23 cellular contexts compared by ENCODE assay signal in genomic region chr5:129111351-129111750, GRCh38.
"Had no signal": no experiment of that assay in that cellular context is flagged by ENCODE, and none has a peak within 500 bp of the region (broad histone marks: within the 10 kb centered on the region; RNA-seq: fewer than 3 reads in every experiment).

No MANE protein-coding gene starts in this region.

- H3K9me3 ChIP-seq: gastrocnemius medialis, ovary, right lobe of liver, thyroid gland, vagina had no signal

- H3K4me3 ChIP-seq: coronary artery, gastrocnemius medialis, neural progenitor cell, ovary, right lobe of liver, thyroid gland, vagina had no signal

- H3K27ac Mint-ChIP-seq: nephron, neural progenitor cell had no signal

- ATAC-seq: esophagus mucosa; gastrocnemius medialis; naive thymus-derived CD4-positive, alpha-beta T cell; stimulated activated naive CD8-positive, alpha-beta T cell treated with anti-CD3 and anti-CD28 coated beads, Interleukin-15, amount 100 ng/mL, for 72 hours had no signal

- H3K27me3 Mint-ChIP-seq: naive thymus-derived CD4-positive, alpha-beta T cell; stimulated activated naive CD8-positive, alpha-beta T cell treated with anti-CD3 and anti-CD28 coated beads, Interleukin-15, amount 100 ng/mL, for 72 hours had no signal

- H3K4me3 Mint-ChIP-seq: naive thymus-derived CD4-positive, alpha-beta T cell; nephron; neural progenitor cell; stimulated activated naive CD8-positive, alpha-beta T cell treated with anti-CD3 and anti-CD28 coated beads, Interleukin-15, amount 100 ng/mL, for 72 hours had no signal

- H3K4me1 Mint-ChIP-seq: nephron; neural progenitor cell; stimulated activated naive CD8-positive, alpha-beta T cell treated with anti-CD3 and anti-CD28 coated beads, Interleukin-15, amount 100 ng/mL, for 72 hours had no signal

- H3K4me1 ChIP-seq: neural progenitor cell, thyroid gland had no signal

- H3K27me3 ChIP-seq: gastrocnemius medialis, neural progenitor cell, ovary, right lobe of liver, thyroid gland, vagina had no signal

- H3K9me3 Mint-ChIP-seq: naive thymus-derived CD4-positive, alpha-beta T cell; nephron; neural progenitor cell; stimulated activated naive CD8-positive, alpha-beta T cell treated with anti-CD3 and anti-CD28 coated beads, Interleukin-15, amount 100 ng/mL, for 72 hours had no signal

- H3K36me3 ChIP-seq: neural progenitor cell, ovary, thyroid gland had no signal

- H3K27ac ChIP-seq: coronary artery, gastrocnemius medialis, neural progenitor cell, ovary, right lobe of liver, thyroid gland, vagina had no signal

- DNase-seq: dermis blood vessel endothelial cell; effector memory CD4-positive, alpha-beta T cell; gastrocnemius medialis; head of caudate nucleus; mesendoderm; midbrain; naive thymus-derived CD4-positive, alpha-beta T cell; ovary; retina; right lobe of liver; small intestine; stimulated activated CD4-positive, alpha-beta T cell treated with anti-CD3 and anti-CD28 coated beads, Interleukin-15, amount 100 ng/mL, for 24 hours; stimulated activated CD4-positive, alpha-beta T cell treated with anti-CD3 and anti-CD28 coated beads, Interleukin-4, amount 100 ng/mL, for 1 hour; stimulated activated CD8-positive, alpha-beta memory T cell treated with anti-CD3 and anti-CD28 coated beads, Interleukin-4, amount 100 ng/mL, for 48 hours; stimulated activated naive CD4-positive, alpha-beta T cell; stimulated activated naive CD8-positive, alpha-beta T cell treated with anti-CD3 and anti-CD28 coated beads, Interleukin-15, amount 100 ng/mL, for 72 hours; thyroid gland; trophoblast cell had no signal
